ENCODE assay signal across 18 cellular contexts in genomic region chr5:15442183-15442550, GRCh38. TPM values are rescaled to one million over a fixed set of nuclear protein-coding genes. Genes with fewer than 3 reads are reported as not detected.
DNase-seq lines count a peak whose midpoint lies in the region; ATAC-seq, FAIRE-seq and TF ChIP-seq lines count a peak whose summit lies in the region.
"Had no signal": no experiment of that assay in that cellular context is flagged by ENCODE, and none has a peak within 500 bp of the region (broad histone marks: within the 10 kb centered on the region; RNA-seq: fewer than 3 reads in every experiment).

No MANE protein-coding gene starts in this region.

- H3K4me2 ChIP-seq in MM.1S (ENCODE audit: low read depth, low read length) (peak overlapping the region; percentile 81), hepatocyte (no peak overlapping the region)

- no peaks in the 10 kb centered on the region for H3K9me3 ChIP-seq in MM.1S (replicated peaks; ENCODE audit: insufficient read depth, low read length)
- H3K9me3 ChIP-seq in hepatocyte (ENCODE audit: low read depth): no peaks in the 10 kb centered on the region
- H3K9me3 ChIP-seq: BE2C had no signal

- TF ChIP-seq POLR2A in H54 (IDR thresholded peaks at IDR 0.05; ENCODE audit: low read depth, low read length): no peak

- H3K36me3 ChIP-seq in MM.1S (replicated peaks; ENCODE audit: insufficient read depth, low read length): no peaks in the 10 kb centered on the region
- H3K36me3 ChIP-seq in hepatocyte (replicated peaks; ENCODE audit: insufficient read depth, low read depth): no peaks in the 10 kb centered on the region
- H3K36me3 ChIP-seq: BE2C had no signal

- peak; percentile 44 for ATAC-seq in GM19395 (IDR thresholded peaks at IDR 0.05; ENCODE audit: unreplicated experiment)
- ATAC-seq in HG02798 (IDR thresholded peaks at IDR 0.05; ENCODE audit: poor library complexity, unreplicated experiment): peak; percentile 37
- ATAC-seq in GM18868 (IDR thresholded peaks at IDR 0.05; ENCODE audit: unreplicated experiment): no peak

- TF ChIP-seq CTCF in MM.1S (IDR thresholded peaks at IDR 0.05; ENCODE audit: low read length): no peak
- TF ChIP-seq CTCF in hepatocyte (IDR thresholded peaks at IDR 0.05; ENCODE audit: poor library complexity): no peak

- H4K20me1 ChIP-seq in MM.1S (ENCODE audit: insufficient read depth, low read length) (no peaks in the 10 kb centered on the region), hepatocyte (ENCODE audit: insufficient read depth, poor library complexity, severe bottlenecking) (no peaks in the 10 kb centered on the region)

- peaks cover 31% of the 10 kb centered on the region for H3F3A ChIP-seq in MM.1S (ENCODE audit: insufficient read depth, low read length)

- H3K79me2 ChIP-seq in MM.1S (ENCODE audit: low read length) (no peaks in the 10 kb centered on the region), hepatocyte (no peaks in the 10 kb centered on the region)

- H3K4me3 ChIP-seq in MM.1S (ENCODE audit: low read length) (peak overlapping the region; percentile 57), hepatocyte (no peak overlapping the region)
- H3K4me3 ChIP-seq: GM23248 had no signal

- no peaks in the 10 kb centered on the region for H3K9me2 ChIP-seq in MM.1S (replicated peaks; ENCODE audit: insufficient read depth, low read length)
- H3K9me2 ChIP-seq in hepatocyte (replicated peaks; ENCODE audit: insufficient read depth): no peaks in the 10 kb centered on the region

- H3K27ac ChIP-seq in MM.1S (ENCODE audit: low read length) (peak overlapping the region; percentile 91), hepatocyte (no peak overlapping the region)
- H3K27ac ChIP-seq: C4-2B, GM23248 had no signal

- 36% methylated on average over 1 of the region's 1 CpG for WGBS in hepatocyte (ENCODE audit: low lambda C conversion rate, missing lambda C conversion rate)

- FAIRE-seq in H54 (lab: Jason Lieb, UNC): no peak
- FAIRE-seq: A204.1, GM12891 had no signal

- H3K4me1 ChIP-seq in MM.1S (ENCODE audit: low read length) (peaks cover 49% of the 10 kb centered on the region), hepatocyte (ENCODE audit: insufficient read depth) (no peaks in the 10 kb centered on the region)
- H3K4me1 ChIP-seq: BE2C had no signal

- H2AFZ ChIP-seq in MM.1S (ENCODE audit: low read length): no peak overlapping the region
- no peak overlapping the region for H2AFZ ChIP-seq in hepatocyte
- H2AFZ ChIP-seq: GM23248 had no signal

- H3K9ac ChIP-seq in MM.1S (ENCODE audit: low read length): peak overlapping the region; percentile 58
- H3K9ac ChIP-seq: GM23248 had no signal

- H3K27me3 ChIP-seq in MM.1S (replicated peaks; ENCODE audit: insufficient read depth, low read length) (no peaks in the 10 kb centered on the region), hepatocyte (no peaks in the 10 kb centered on the region)

- DNase-seq in MM.1S: peak; percentile 79
- no peak for DNase-seq in MV-4-11 (lab: John Stamatoyannopoulos, UW)
- DNase-seq in H54 (ENCODE audit: insufficient read length, low spot score): no peak
- DNase-seq in hepatocyte (ENCODE audit: low spot score): no peak
- DNase-seq: BE2C; CD4-positive, alpha-beta memory T cell; DMS79; GM23248; H9; KG1 had no signal

RNA-seq across cellular contexts. Expression of gene FBXL7, which starts 57.8 kb away (rescaled TPM):
- total RNA-seq in hepatocyte: 10.3 and 12.1 TPM in 2 replicates
- 8.4 and 10.6 TPM in 2 replicates for polyA plus RNA-seq in hepatocyte
- total RNA-seq: CD4-positive, alpha-beta memory T cell; G401 had no signal
- polyA plus RNA-seq: CD4-positive, alpha-beta memory T cell; IgD-negative memory B cell had no signal
